In genomic region chr2:86440631-86441391, GRCh38 we compare ENCODE assay signal across 8 cellular contexts. TPM values are rescaled to one million over a fixed set of nuclear protein-coding genes. Genes with fewer than 3 reads are reported as not detected.
DNase-seq lines count a peak whose midpoint lies in the region; ATAC-seq and TF ChIP-seq lines count a peak whose summit lies in the region.

Gene KDM3A (plus strand): TSS chr2:86441371. CDS start chr2:86442048, 677 bp downstream.

- POLR2A ChIA-PET in A673 (lab: Charles Lee; ENCODE audit: low non-redundant PET) = interaction anchor here (0.6 to 1.1 kb wide), 5 partner anchors 13 to 698 kb away, joined by 3 to 11 read pairs (median 4); no protein-coding TSS in a partner anchor

- TF ChIP-seq POLR2A in gastrocnemius medialis (IDR thresholded peaks at IDR 0.05) = no peak

- DNase-seq in A673 (ENCODE audit: low spot score) (peak; percentile 100), NCI-H2227 (lab: John Stamatoyannopoulos, UW; ENCODE audit: unreplicated experiment) (peak; percentile 99), T47D (ENCODE audit: low read depth in 1 of 2, low spot score in 1 of 2) (peak; percentile 70 to 99), gastrocnemius medialis (peak; percentile 99)

- H3K9me3 ChIP-seq in A673 (ENCODE audit: low read depth, low read length, poor library complexity, severe bottlenecking) (peaks cover 33% of the 10 kb centered on the region), gastrocnemius medialis (peaks cover 0 to 28% (median 8%) of the 10 kb centered on the region in 3 donors)

- in situ Hi-C loops in T47D (cut with HindIII; ENCODE audit: low pct_unique_long_range_greater_than_20kb, low sequenced_read_pairs) (no loop called here), gastrocnemius medialis (cut with MboI; ENCODE audit: low sequenced_read_pairs in 4 of 4) (loop anchor here in 1 of 4 donors (10.0 kb wide), 1 partner anchor 1614 kb away; the partner anchor contains the start of gene KRCC1)

- ATAC-seq in GM18870 (IDR thresholded peaks at IDR 0.05; ENCODE audit: unreplicated experiment) (peak; percentile 62), HG03159 (IDR thresholded peaks at IDR 0.05; ENCODE audit: unreplicated experiment) (peak; percentile 83), gastrocnemius medialis (peak; percentile 84 to 86)

- intact Hi-C loops in A673 (cut with micrococcal nuclease; ENCODE audit: unreplicated experiment) = loop anchor here (1.0 kb wide), 1 partner anchor 246 kb away; the partner anchor contains the start of gene IMMT
- intact Hi-C loops in gastrocnemius medialis (cut with DNase I; ENCODE audit: low total_unique reads) = loop anchor here (2.0 to 10.0 kb wide), 2 partner anchors 122 to 216 kb away; partner anchors contain the start of gene CHMP3

- no peak for TF ChIP-seq CTCF in A673 (conservative IDR thresholded peaks at IDR 0.05; ENCODE audit: low read depth, low read length)
- TF ChIP-seq CTCF in VCaP (conservative IDR thresholded peaks at IDR 0.05) = no peak
- peak in 1 of 5 experiments; percentile 5 for TF ChIP-seq CTCF in gastrocnemius medialis (IDR thresholded peaks at IDR 0.05 in 4 of 5, conservative IDR thresholded peaks at IDR 0.05 in 1 of 5)

- no peaks in the 10 kb centered on the region for H3K27me3 ChIP-seq in A673 (replicated peaks; ENCODE audit: insufficient read depth, low read depth, low read length, poor library complexity)
- no peaks in the 10 kb centered on the region for H3K27me3 ChIP-seq in gastrocnemius medialis

- peak within 1 kb of the TSS; percentile 99 for H3K27ac ChIP-seq in A673 (ENCODE audit: low read depth, low read length, poor library complexity, severe bottlenecking)
- H3K27ac ChIP-seq in VCaP = peak within 1 kb of the TSS; percentile 96
- H3K27ac ChIP-seq in gastrocnemius medialis = peak within 1 kb of the TSS; percentile 86 to 98 (median 91)

- no TSS peak for BruUV-seq in A673 (replicated peaks; lab: Mats Ljungman, UMichigan)

- H3K4me3 ChIP-seq in A673 (ENCODE audit: low read depth, low read length, poor library complexity, severe bottlenecking) (peak within 1 kb of the TSS; percentile 61), iPS-11a (ENCODE audit: low read depth, low read length) (peak within 1 kb of the TSS; percentile 85), gastrocnemius medialis (peak within 1 kb of the TSS; percentile 74 to 81 (median 76))

- H3K36me3 ChIP-seq in A673 (ENCODE audit: insufficient read depth, low read length, poor library complexity, severe bottlenecking) = peaks cover 5% of the 10 kb centered on the region
- peaks cover 0 to 10% of the 10 kb centered on the region in 2 donors for H3K36me3 ChIP-seq in gastrocnemius medialis

- CTCF ChIA-PET in A673 (lab: Charles Lee) = no interaction called here

- H3K4me1 ChIP-seq in A673 (ENCODE audit: insufficient read depth, low read length, poor library complexity, severe bottlenecking) (peaks cover 18% of the 10 kb centered on the region), gastrocnemius medialis (peaks cover 31 to 33% of the 10 kb centered on the region in 2 donors)

RNA-seq across cellular contexts. Expression of gene KDM3A, which starts in this region (rescaled TPM):
- total RNA-seq in A673 (2021) (40.7 and 43.8 TPM in 2 replicates), gastrocnemius medialis (10 to 100 TPM; 20.7 to 36.8 (median 26.1) TPM)

Comparison
In these comparisons a context has a peak if more than half of its experiments do, and no peak if none do; other contexts are left out.
1. Peak in every context shown above with its lines: DNase-seq, ATAC-seq, H3K4me3 ChIP-seq and H3K27ac ChIP-seq.